In the genomic region with DNA sequence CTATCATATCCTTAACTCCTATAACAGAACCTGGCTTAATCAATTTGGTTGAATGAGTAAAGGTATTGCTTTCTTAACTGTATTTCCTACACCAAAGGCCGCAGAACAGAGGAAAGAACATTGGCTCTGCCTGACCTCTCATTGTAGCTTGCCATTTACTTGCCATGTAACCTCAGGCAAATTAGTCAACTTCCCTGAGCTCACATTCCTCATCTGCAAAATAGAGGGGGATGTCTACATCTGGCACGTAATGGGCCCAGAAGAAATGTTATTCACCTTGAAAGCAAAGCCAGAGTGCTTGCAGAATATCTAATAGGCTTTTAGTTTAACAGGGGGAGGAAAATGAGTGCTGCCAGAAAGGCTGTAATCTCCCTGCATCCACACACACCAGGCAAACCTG, we compare ENCODE assay signal across 27 cellular contexts.
A peak's percentile ranks its signal among the peaks of the same experiment; 100 is the strongest.
DNase-seq lines count a peak whose midpoint lies in the region; ATAC-seq and TF ChIP-seq lines count a peak whose summit lies in the region.
"Had no signal": no experiment of that assay in that cellular context is flagged by ENCODE, and none has a peak within 500 bp of the region (broad histone marks: within the 10 kb centered on the region; RNA-seq: fewer than 3 reads in every experiment).

No MANE protein-coding gene starts in this region.

- H3K4me3 ChIP-seq in adipocyte (ENCODE audit: low read length) (no peak overlapping the region), fibroblast of pulmonary artery (replicated peaks; ENCODE audit: low read depth, low read length) (no peak overlapping the region)
- H3K4me3 ChIP-seq: cardiac muscle cell, gastrocnemius medialis, spleen had no signal

- no peak overlapping the region for H3K9ac ChIP-seq in adipocyte (ENCODE audit: low read length)

- H3K27me3 ChIP-seq in adipocyte (replicated peaks; ENCODE audit: control insufficient read depth, insufficient read depth, low read length) = no peaks in the 10 kb centered on the region
- H3K27me3 ChIP-seq: BE2C, cardiac muscle cell, gastrocnemius medialis, spleen had no signal

- no peak for ATAC-seq in stimulated activated naive CD8-positive, alpha-beta T cell treated with anti-CD3 and anti-CD28 coated beads, Interleukin-15, Interleukin-2, amounts not matched to agents 100 U/mL and 50 U/mL, for 24 hours
- ATAC-seq: activated naive CD8-positive, alpha-beta T cell treated with anti-CD3 and anti-CD28 coated beads, Interleukin-2, amount 50 U/mL, for 24 hours; gastrocnemius medialis; Right ventricle myocardium inferior had no signal

- TF ChIP-seq CTCF in fibroblast of pulmonary artery (IDR thresholded peaks at IDR 0.05; ENCODE audit: low read length, missing control alignments) = no peak

- DNase-seq in NCI-H82 (lab: John Stamatoyannopoulos, UW) (peak; percentile 28), NCI-H82 treated with DMSO at 0.1 percent for 48 hours (lab: John Stamatoyannopoulos, UW; ENCODE audit: unreplicated experiment) (no peak), adipocyte (ENCODE audit: low read depth) (peak; percentile 25), fibroblast of pulmonary artery (ENCODE audit: low read depth) (peak; percentile 54), NCI-H2171 (lab: John Stamatoyannopoulos, UW) (no peak), NCI-H1105 treated with DMSO at 0.1 percent for 48 hours (lab: John Stamatoyannopoulos, UW) (no peak), AG08395 (ENCODE audit: low spot score) (no peak)
- no peak for DNase-seq in stimulated activated naive CD8-positive, alpha-beta T cell treated with anti-CD3 and anti-CD28 coated beads, Interleukin-15, Interleukin-2, amounts not matched to agents 100 U/mL and 50 U/mL, for 24 hours
- DNase-seq: activated B cell treated with CpG ODN at 0.5 μM for 24 hours; activated CD4-positive, alpha-beta T cell treated with anti-CD3 and anti-CD28 coated beads, Interleukin-2, amount 50 U/mL, for 48 hours; activated gamma-delta T cell; activated naive CD8-positive, alpha-beta T cell treated with anti-CD3 and anti-CD28 coated beads, Interleukin-2, amount 50 U/mL, for 24 hours; BE2C; DMS79 treated with DMSO at 0.1 percent for 48 hours; gastrocnemius medialis; hypothalamus; mesenchymal stem cell; NCI-H1436; NCI-H2107; NCI-H510A treated with DMSO at 0.1 percent for 48 hours; occipital lobe; spleen; stimulated activated CD4-positive, alpha-beta T cell treated with anti-CD3 and anti-CD28 coated beads, Interleukin-4, amount 100 ng/mL, for 24 hours; stimulated activated naive CD4-positive, alpha-beta T cell treated with Interleukin-2 at 50 U/mL for 16 hours; T1000 had no signal

- no peaks in the 10 kb centered on the region for H3K9me3 ChIP-seq in adipocyte (ENCODE audit: control insufficient read depth, low read length)
- H3K9me3 ChIP-seq: BE2C, gastrocnemius medialis, spleen had no signal

- no peaks in the 10 kb centered on the region for H3K36me3 ChIP-seq in adipocyte (ENCODE audit: control insufficient read depth, insufficient read depth, low read length, severe bottlenecking)
- H3K36me3 ChIP-seq: BE2C, cardiac muscle cell, gastrocnemius medialis, spleen had no signal

- H3K4me1 ChIP-seq in adipocyte (ENCODE audit: control insufficient read depth, insufficient read depth, low read length) = peaks cover 17% of the 10 kb centered on the region

Comparison
In these comparisons a context has a peak if more than half of its experiments do, and no peak if none do; other contexts are left out.
1. DNase-seq: peak in NCI-H82 (single experiment), adipocyte (single experiment) and fibroblast of pulmonary artery (single experiment); none in NCI-H82 treated with DMSO at 0.1 percent for 48 hours (single experiment), NCI-H2171 (single experiment), stimulated activated naive CD8-positive, alpha-beta T cell treated with anti-CD3 and anti-CD28 coated beads, Interleukin-15, Interleukin-2, amounts not matched to agents 100 U/mL and 50 U/mL, for 24 hours (single experiment), NCI-H1105 treated with DMSO at 0.1 percent for 48 hours (single experiment) and AG08395 (single experiment).